ENCODE assay signal across 14 cellular contexts in genomic region chr2:18171191-18172139, GRCh38.
DNase-seq lines count a peak whose midpoint lies in the region; ATAC-seq and TF ChIP-seq lines count a peak whose summit lies in the region.
"Had no signal": no experiment of that assay in that cellular context is flagged by ENCODE, and none has a peak within 500 bp of the region (broad histone marks: within the 10 kb centered on the region; RNA-seq: fewer than 3 reads in every experiment).

No MANE protein-coding gene starts in this region.

- intact Hi-C loops in CD4-positive, alpha-beta memory T cell (cut with micrococcal nuclease) = no loop called here

- CTCF ChIA-PET in CD4-positive, alpha-beta memory T cell (lab: Charles Lee; ENCODE audit: partially characterized antibody) = interaction anchor here (1.8 kb wide), 1 partner anchor 9 kb away, joined by 6 read pairs; no protein-coding TSS in a partner anchor

- H3K4me3 ChIP-seq in gastroesophageal sphincter (no peak overlapping the region), upper lobe of left lung (no peak overlapping the region)
- no peak overlapping the region for H3K4me3 ChIP-seq in CD4-positive, alpha-beta memory T cell (ENCODE audit: low read length in 2 of 2)
- H3K4me3 ChIP-seq: heart left ventricle had no signal

- H3K9me3 ChIP-seq in gastroesophageal sphincter (no peaks in the 10 kb centered on the region), upper lobe of left lung (no peaks in the 10 kb centered on the region)
- no peaks in the 10 kb centered on the region for H3K9me3 ChIP-seq in CD4-positive, alpha-beta memory T cell (ENCODE audit: control insufficient read depth in 1 of 2, low read length in 2 of 2)
- H3K9me3 ChIP-seq: Caco-2, heart left ventricle had no signal

- TF ChIP-seq POLR2A in gastroesophageal sphincter (IDR thresholded peaks at IDR 0.05) = no peak
- TF ChIP-seq POLR2A in upper lobe of left lung (IDR thresholded peaks at IDR 0.05) = no peak

- peaks cover 0 to 5% (median 0%) of the 10 kb centered on the region in 8 donors for H3K9me3 Mint-ChIP-seq in CD4-positive, alpha-beta memory T cell

- H3K4me1 Mint-ChIP-seq in CD4-positive, alpha-beta memory T cell = no peaks in the 10 kb centered on the region

- H3K4me1 ChIP-seq in gastroesophageal sphincter = peaks cover 0 to 24% (median 3%) of the 10 kb centered on the region in 3 donors
- H3K4me1 ChIP-seq in upper lobe of left lung = peaks cover 0 to 26% (median 20%) of the 10 kb centered on the region in 4 donors
- H3K4me1 ChIP-seq in CD4-positive, alpha-beta memory T cell (ENCODE audit: insufficient read depth, low read length) = no peaks in the 10 kb centered on the region
- H3K4me1 ChIP-seq: Caco-2 had no signal

- TF ChIP-seq CTCF in gastroesophageal sphincter (IDR thresholded peaks at IDR 0.05) (no peak), upper lobe of left lung (IDR thresholded peaks at IDR 0.05) (no peak)

- H3K36me3 ChIP-seq in gastroesophageal sphincter = no peaks in the 10 kb centered on the region
- no peaks in the 10 kb centered on the region for H3K36me3 ChIP-seq in upper lobe of left lung
- H3K36me3 ChIP-seq in CD4-positive, alpha-beta memory T cell (ENCODE audit: insufficient read depth, low read length) = no peaks in the 10 kb centered on the region
- H3K36me3 ChIP-seq: heart left ventricle had no signal

- DNase-seq in GM04504 (ENCODE audit: low read depth) = peak; percentile 59
- DNase-seq in amniotic stem cell (lab: John Stamatoyannopoulos, UW) = peak; percentile 10
- peak in 1 of 2 donors; percentile 54 for DNase-seq in upper lobe of left lung
- DNase-seq in NCI-H69 (lab: John Stamatoyannopoulos, UW) = no peak
- no peak for DNase-seq in CD4-positive, alpha-beta memory T cell
- DNase-seq: activated naive CD4-positive, alpha-beta T cell; Caco-2; central memory CD4-positive, alpha-beta T cell; NCI-H2081 treated with DMSO at 0.1 percent for 48 hours; stimulated activated CD4-positive, alpha-beta T cell treated with anti-CD3 and anti-CD28 coated beads, Interleukin-15, amount 100 ng/mL, for 24 hours had no signal

- POLR2A ChIA-PET in CD4-positive, alpha-beta memory T cell (lab: Charles Lee; ENCODE audit: partially characterized antibody) = no interaction called here

- peaks cover 2 to 3% of the 10 kb centered on the region in 2 donors for H3K27me3 Mint-ChIP-seq in CD4-positive, alpha-beta memory T cell

- peak; percentile 85 for ATAC-seq in gastroesophageal sphincter
- ATAC-seq in upper lobe of left lung (ENCODE audit: low FRiP score in 2 of 2) = peak; percentile 65 to 70
- no peak for ATAC-seq in HG03097 (IDR thresholded peaks at IDR 0.05; ENCODE audit: low FRiP score, unreplicated experiment)
- ATAC-seq in HG02678 (IDR thresholded peaks at IDR 0.05; ENCODE audit: unreplicated experiment) = no peak

- H3K4me3 Mint-ChIP-seq in CD4-positive, alpha-beta memory T cell = no peak overlapping the region

- WGBS in gastroesophageal sphincter (ENCODE audit: low coverage in 1 of 2), 2 donors = 11 to 34% methylated on average over 3 to 7 of the region's 7 CpGs
- WGBS in upper lobe of left lung, 2 donors = 47 to 48% methylated on average over 7 of the region's 7 CpGs

- no peaks in the 10 kb centered on the region for H3K36me3 Mint-ChIP-seq in CD4-positive, alpha-beta memory T cell

- H3K27ac ChIP-seq in gastroesophageal sphincter (peak overlapping the region in 2 of 4 donors; percentile 26 to 58), upper lobe of left lung (peak overlapping the region in 3 of 4 donors; percentile 3 to 20 (median 8))
- no peak overlapping the region for H3K27ac ChIP-seq in CD4-positive, alpha-beta memory T cell (ENCODE audit: low read depth, low read length)
- H3K27ac ChIP-seq: heart left ventricle had no signal

- no peak overlapping the region for H3K27ac Mint-ChIP-seq in CD4-positive, alpha-beta memory T cell

- H3K27me3 ChIP-seq in gastroesophageal sphincter (no peaks in the 10 kb centered on the region), upper lobe of left lung (no peaks in the 10 kb centered on the region)
- no peaks in the 10 kb centered on the region for H3K27me3 ChIP-seq in CD4-positive, alpha-beta memory T cell (ENCODE audit: insufficient read depth, low read length)
- H3K27me3 ChIP-seq: heart left ventricle had no signal

- TF ChIP-seq EP300 in gastroesophageal sphincter (IDR thresholded peaks at IDR 0.05) (no peak), upper lobe of left lung (IDR thresholded peaks at IDR 0.05) (no peak)

Comparison
In these comparisons a context has a peak if more than half of its experiments do, and no peak if none do; other contexts are left out.
1. DNase-seq: peak in GM04504 (single experiment) and amniotic stem cell (single experiment); none in NCI-H69 (single experiment) and CD4-positive, alpha-beta memory T cell (0 of 5).
2. ATAC-seq: peak in gastroesophageal sphincter (single experiment) and upper lobe of left lung (2 of 2); none in HG03097 (single experiment) and HG02678 (single experiment).